Comparison of ENCODE assay signal across 8 cellular contexts in the genomic region with DNA sequence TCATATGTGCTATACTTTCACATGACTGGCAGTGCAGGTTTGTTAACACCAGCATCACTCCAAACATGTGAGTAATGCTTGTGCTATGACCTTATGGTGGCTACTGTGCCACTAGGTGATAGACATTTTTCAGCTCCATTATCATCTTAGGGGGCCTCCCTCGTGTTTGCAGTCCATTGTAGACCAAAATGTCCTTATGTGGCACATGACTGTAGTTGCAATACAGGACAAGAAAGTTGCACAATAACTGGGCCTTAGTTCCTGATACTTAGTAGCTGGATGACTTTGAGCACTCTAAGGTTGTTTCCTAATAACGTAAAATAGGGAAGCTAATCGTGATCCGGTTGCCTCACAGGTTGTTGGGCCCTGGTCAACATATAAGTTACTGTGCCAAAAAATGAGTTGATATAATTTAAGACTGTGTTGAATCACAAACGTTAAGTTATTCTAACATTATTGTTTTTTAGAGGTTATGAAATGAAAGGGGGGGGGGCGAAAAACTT. TPM values are rescaled to one million over a fixed set of nuclear protein-coding genes. Genes with fewer than 3 reads are reported as not detected.
DNase-seq lines count a peak whose midpoint lies in the region; ATAC-seq, FAIRE-seq and TF ChIP-seq lines count a peak whose summit lies in the region.

No MANE protein-coding gene starts in this region.

- H3K27ac ChIP-seq in HEK293 (ENCODE audit: extremely low read depth, low read depth, low read length) (peak overlapping the region; percentile 4; the same call in 1 of the 2 replicates), RWPE2 (ENCODE audit: poor library complexity, severe bottlenecking) (peak overlapping the region; percentile 67), H1 (ENCODE audit: low read depth, low read length) (no peak overlapping the region), muscle layer of duodenum (ENCODE audit: low read length) (peak overlapping the region; percentile 67)

- H3K4ac ChIP-seq in H1 (replicated peaks; ENCODE audit: insufficient read length, low read depth, low read length): no peak overlapping the region

- POLR2A ChIA-PET in HEK293 (lab: Yijun Ruan, JAX): interaction anchor here (0.7 to 1.5 kb wide), 3 partner anchors 9 to 71 kb away, joined by 4 to 8 read pairs (median 8); a partner anchor contains a TSS
- POLR2A ChIA-PET in H1 (lab: Charles Lee; ENCODE audit: partially characterized antibody): interaction anchor here (0.6 to 2.3 kb wide), 9 partner anchors 10 to 146 kb away, joined by 3 to 9 read pairs (median 4); a partner anchor contains a TSS

- H3K4me3 ChIP-seq in HEK293 (ENCODE audit: low read depth, low read length): no peak overlapping the region
- peak overlapping the region; percentile 78 for H3K4me3 ChIP-seq in RWPE2 (ENCODE audit: severe bottlenecking)
- H3K4me3 ChIP-seq in H1 (ENCODE audit: extremely low read depth in 1 of 4, insufficient read depth in 2 of 4, low read depth in 3 of 4, low read length in 4 of 4): peak overlapping the region in 1 of 4 experiments; percentile 89; a peak in 1 of 8 replicates
- peak overlapping the region in 1 of 2 donors; percentile 92 for H3K4me3 ChIP-seq in muscle layer of duodenum (ENCODE audit: low read depth in 1 of 2, low read length in 2 of 2)

- H3K4me2 ChIP-seq in H1 (ENCODE audit: insufficient read depth in 1 of 2, low read depth in 2 of 2, low read length in 2 of 2): 0 out of 4 replicates have a peak overlapping the region, but pooled peaks of 1 of the 2 experiments have one; percentile 22

- H3K9me3 ChIP-seq in HEK293 (ENCODE audit: control insufficient read depth, insufficient read depth, low read depth, low read length): no peaks in the 10 kb centered on the region
- H3K9me3 ChIP-seq in RWPE2 (ENCODE audit: severe bottlenecking): no peaks in the 10 kb centered on the region
- H3K9me3 ChIP-seq in H1 (ENCODE audit: insufficient read depth in 2 of 2, low read depth in 1 of 2, low read length in 1 of 2): no peaks in the 10 kb centered on the region
- no peaks in the 10 kb centered on the region for H3K9me3 ChIP-seq in muscle layer of duodenum (ENCODE audit: control insufficient read depth in 1 of 2, low read length in 2 of 2)

- H2BK20ac ChIP-seq in H1 (ENCODE audit: low read length): no peak overlapping the region

- no peak overlapping the region for H2BK5ac ChIP-seq in H1 (ENCODE audit: low read depth, low read length)

- TF ChIP-seq CTCF in HEK293 (tag by site-specific recombination; IDR thresholded peaks at IDR 0.05) (no peak), RWPE2 (IDR thresholded peaks at IDR 0.05; ENCODE audit: poor library complexity, severe bottlenecking) (no peak), H1 (IDR thresholded peaks at IDR 0.05; ENCODE audit: control extremely low read depth in 1 of 3, insufficient read depth in 1 of 3, low read depth in 1 of 3, low read length in 3 of 3) (no peak)

- H3K27me3 ChIP-seq in RWPE2 (ENCODE audit: insufficient read depth, poor library complexity, severe bottlenecking) (no peaks in the 10 kb centered on the region), H1 (replicated peaks in 1 of 4; ENCODE audit: control insufficient read depth in 3 of 4, extremely low read depth in 1 of 4, insufficient read depth in 3 of 4, low read length in 3 of 4) (no peaks in the 10 kb centered on the region), muscle layer of duodenum (ENCODE audit: low read depth, low read length) (no peaks in the 10 kb centered on the region)

- H2AK5ac ChIP-seq in H1 (ENCODE audit: low read depth, low read length): no peak overlapping the region

- no peak overlapping the region for H3K56ac ChIP-seq in H1 (replicated peaks; ENCODE audit: insufficient read length, low read depth, low read length)

- no peak overlapping the region for H2AFZ ChIP-seq in H1 (ENCODE audit: low read length)

- H4K91ac ChIP-seq in H1 (replicated peaks; ENCODE audit: insufficient read length, low read length): no peak overlapping the region

- no peak overlapping the region for H2BK120ac ChIP-seq in H1 (replicated peaks; ENCODE audit: low read depth, low read length)

- H3K36me3 ChIP-seq in HEK293 (ENCODE audit: control insufficient read depth in 2 of 2, insufficient read depth in 1 of 2, low read length in 2 of 2) (peaks cover 0 to 7% of the 10 kb centered on the region in 2 experiments; a peak in 2 of 3 replicates), RWPE2 (ENCODE audit: low read depth) (no peaks in the 10 kb centered on the region), H1 (ENCODE audit: control insufficient read depth in 2 of 4, insufficient read depth in 4 of 4, low read length in 3 of 4) (peaks cover 0 to 3% (median 0%) of the 10 kb centered on the region in 4 experiments; a peak in 3 of 8 replicates), muscle layer of duodenum (ENCODE audit: control insufficient read depth in 1 of 2, insufficient read depth in 2 of 2, low read length in 2 of 2) (no peaks in the 10 kb centered on the region)

- no peak overlapping the region for H2BK15ac ChIP-seq in H1 (ENCODE audit: low read length)

- DNase-seq in RWPE2 (ENCODE audit: low spot score) (no peak), H1 (ENCODE audit: low read depth in 1 of 2, low spot score in 2 of 2) (no peak), DMS153 (lab: John Stamatoyannopoulos, UW) (no peak), NCI-H526 treated with DMSO at 0.1 percent for 48 hours (lab: John Stamatoyannopoulos, UW) (no peak), retina (no peak)

- no peak for TF ChIP-seq RAD21 in H1 (IDR thresholded peaks at IDR 0.05 in 1 of 2, conservative IDR thresholded peaks at IDR 0.05 in 1 of 2; ENCODE audit: low read depth in 2 of 2, low read length in 2 of 2)

- H4K8ac ChIP-seq in H1 (ENCODE audit: extremely low read depth, insufficient read depth, low read length): no peak overlapping the region

- no peak for TF ChIP-seq EP300 in H1 (IDR thresholded peaks at IDR 0.05; ENCODE audit: borderline replicate concordance in 1 of 2, low read depth in 2 of 2, low read length in 2 of 2)

- no peak overlapping the region for H3K18ac ChIP-seq in H1 (ENCODE audit: extremely low read depth, low read length)

- H3K23me2 ChIP-seq in H1 (ENCODE audit: low read depth, low read length): peaks cover 13% of the 10 kb centered on the region

- no peaks in the 10 kb centered on the region for H3K79me1 ChIP-seq in H1 (ENCODE audit: low read depth, low read length)

- no peak overlapping the region for H4K5ac ChIP-seq in H1 (ENCODE audit: insufficient read length, low read depth, low read length)

- 46% methylated on average over 6 of the region's 6 CpGs; no CpG with 5 or more reads in 1 of the 2 experiments for WGBS in H1 (ENCODE audit: extremely low coverage in 1 of 2, insufficient coverage in 1 of 2, insufficient read length in 1 of 2, insufficient replicate concordance in 2 of 2, low coverage in 1 of 2, low lambda C conversion rate in 2 of 2, missing lambda C conversion rate in 1 of 2), 2 experiments

- H3K4me1 ChIP-seq in HEK293 (ENCODE audit: control insufficient read depth, insufficient read depth, low read length): peaks cover 14% of the 10 kb centered on the region
- H3K4me1 ChIP-seq in RWPE2 (ENCODE audit: insufficient read depth, poor library complexity, severe bottlenecking): peaks cover 35% of the 10 kb centered on the region
- H3K4me1 ChIP-seq in H1 (replicated peaks in 1 of 4; ENCODE audit: control insufficient read depth in 3 of 4, insufficient read depth in 4 of 4, low read length in 3 of 4): peaks cover 0 to 7% (median 1%) of the 10 kb centered on the region in 4 experiments; a peak in 1 of 7 replicates
- peaks cover 0 to 19% of the 10 kb centered on the region in 2 donors for H3K4me1 ChIP-seq in muscle layer of duodenum (ENCODE audit: control insufficient read depth in 1 of 2, insufficient read depth in 2 of 2, low read length in 2 of 2)

- peak; percentile 6; the same call in 2 of the 3 replicates for ATAC-seq in RWPE2 (ENCODE audit: low read depth)
- no peak for ATAC-seq in HG03469 (IDR thresholded peaks at IDR 0.05; ENCODE audit: unreplicated experiment)

- CTCF ChIA-PET in HEK293 (lab: Yijun Ruan, JAX): interaction anchor here (0.7 kb wide), 2 partner anchors 79 to 384 kb away, joined by 3 to 7 read pairs; no protein-coding TSS in a partner anchor
- CTCF ChIA-PET in H1 (lab: Charles Lee; ENCODE audit: partially characterized antibody): interaction anchor here (1.7 kb wide), 1 partner anchor 18 kb away, joined by 5 read pairs; no protein-coding TSS in a partner anchor

- no peak for TF ChIP-seq POLR2A in H1 (IDR thresholded peaks at IDR 0.05; ENCODE audit: control extremely low read depth in 1 of 2, low read depth in 2 of 2, low read length in 2 of 2)

- H3K23ac ChIP-seq in H1 (ENCODE audit: insufficient read length): no peak overlapping the region

- H2BK12ac ChIP-seq in H1 (ENCODE audit: low read depth, low read length): 0 out of 2 replicates have a peak overlapping the region, but pooled peaks have one; percentile 22

- FAIRE-seq in H1 (lab: Jason Lieb, UNC): no peak

- no peak overlapping the region for H3K9ac ChIP-seq in H1 (replicated peaks in 1 of 4; ENCODE audit: extremely low read depth in 1 of 4, low read depth in 3 of 4, low read length in 3 of 4)

- peaks cover 0 to 1% of the 10 kb centered on the region in 2 experiments for H4K20me1 ChIP-seq in H1 (replicated peaks in 1 of 2; ENCODE audit: control insufficient read depth in 1 of 2, insufficient read depth in 2 of 2, low read length in 2 of 2)

- H3K79me2 ChIP-seq in H1 (ENCODE audit: control insufficient read depth in 1 of 2, insufficient read depth in 2 of 2, low read length in 2 of 2): peaks cover 0 to 38% of the 10 kb centered on the region in 2 experiments; a peak in 3 of 4 replicates

- H3K14ac ChIP-seq in H1 (ENCODE audit: insufficient read length): no peak overlapping the region

TF ChIP-seq in H1, 55 proteins besides CTCF, POLR2A, EP300 and RAD21 (continues in another document):
- TF ChIP-seq RNF2 (IDR thresholded peaks at IDR 0.05; ENCODE audit: borderline replicate concordance, low read depth, low read length, missing control alignments, poor library complexity, severe bottlenecking) (no peak), CREB1 (IDR thresholded peaks at IDR 0.05) (no peak)

RNA-seq across cellular contexts. Expression of a gene that starts 0.5 kb away (rescaled TPM):
- 61.2 and 65.4 TPM in 2 replicates for total RNA-seq in H1 (2021; fragmentation: NEBNext Ultra II Directional; extraction: Animal tissue kit (Norgen Biotek cat#: 25700))
- 15.6 and 23.4 TPM in 2 replicates for polyA plus RNA-seq in H1 (2011; rRNA removed)
- polyA plus RNA-seq in H1 (2011; cell fraction: cytosol; rRNA removed): 21.0 TPM
- 15.8 TPM for polyA plus RNA-seq in H1 (2011; cell fraction: nucleus; rRNA removed)
- 19.2 to 25.4 TPM (median 21.4 TPM) in 4 replicates for polyA plus RNA-seq in H1 (2012, experiment 1 of 2)
- polyA plus RNA-seq in H1 (2012, experiment 2 of 2): 6.7 TPM
- 22.7 TPM for polyA plus RNA-seq in H1 (2013, experiment 1 of 2)
- 22.0 TPM for polyA plus RNA-seq in H1 (2013, experiment 2 of 2)
- 53.7 and 54.8 TPM in 2 replicates for polyA minus RNA-seq in H1 (2011; rRNA and poly(A)+ RNA removed)
- 30.5 TPM for polyA minus RNA-seq in H1 (2011; cell fraction: cytosol; rRNA and poly(A)+ RNA removed)
- 35.6 TPM for polyA minus RNA-seq in H1 (2011; cell fraction: nucleus; rRNA and poly(A)+ RNA removed)
